In the genomic region with DNA sequence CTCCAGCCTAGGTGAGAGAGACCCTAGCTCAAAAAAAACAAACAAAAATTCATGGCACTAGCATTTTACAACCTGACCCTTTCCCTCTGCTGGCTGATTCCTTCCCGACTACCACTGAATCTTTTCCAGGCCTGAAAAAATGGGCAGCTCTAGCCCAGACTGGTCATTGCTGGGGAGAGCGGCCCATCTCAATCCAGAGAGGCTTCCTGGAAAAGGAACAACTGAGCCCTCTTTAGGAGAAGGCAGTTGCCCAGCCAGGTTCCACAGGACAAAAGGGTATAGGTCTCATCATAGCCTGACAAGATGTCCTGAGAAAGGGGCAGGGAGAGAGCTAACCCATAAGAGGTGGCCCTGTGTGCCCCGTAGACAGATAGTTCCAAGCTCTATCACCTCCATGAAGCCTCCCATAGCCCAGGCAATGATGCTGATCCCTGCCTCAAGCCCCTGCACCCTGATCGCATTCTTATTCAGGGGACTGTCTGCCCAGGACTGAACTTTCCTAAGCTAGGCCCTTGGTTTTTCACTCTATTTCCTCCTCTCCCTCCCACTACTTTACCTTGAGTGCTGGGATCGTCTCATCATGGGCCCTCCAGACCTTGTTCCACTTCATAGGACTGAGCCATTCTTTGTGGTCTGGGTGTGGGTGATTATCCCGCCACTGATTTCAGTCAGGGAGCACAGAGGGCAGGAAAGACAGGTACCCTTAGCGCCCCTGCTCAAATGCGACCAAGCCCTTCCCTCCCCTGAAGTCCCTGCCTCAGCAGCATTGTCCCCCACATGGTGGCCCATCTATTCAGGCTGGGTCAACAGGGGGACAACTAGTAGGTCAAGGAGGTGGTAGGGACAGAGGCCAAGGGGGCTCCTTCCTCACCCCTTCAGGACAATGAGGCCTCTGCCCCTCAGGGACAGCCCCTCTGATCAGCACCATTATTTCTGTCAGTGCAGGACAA, we compare ENCODE assay signal across 25 cellular contexts. TPM values are rescaled to one million over a fixed set of nuclear protein-coding genes. Genes with fewer than 3 reads are reported as not detected.
DNase-seq lines count a peak whose midpoint lies in the region; ATAC-seq and TF ChIP-seq lines count a peak whose summit lies in the region.
"Had no signal": no experiment of that assay in that cellular context is flagged by ENCODE, and none has a peak within 500 bp of the region (broad histone marks: within the 10 kb centered on the region; RNA-seq: fewer than 3 reads in every experiment).

No MANE protein-coding gene starts in this region.

- H4K5ac ChIP-seq in IMR-90 (ENCODE audit: low read depth, low read length): no peak overlapping the region
- H4K5ac ChIP-seq in mesendoderm (ENCODE audit: low read length): no peak overlapping the region

- intact Hi-C loops in IMR-90 (cut with micrococcal nuclease) (no loop called here), esophagus muscularis mucosa (cut with DNase I) (loop anchor here (5.0 kb wide), 1 partner anchor 230 kb away; a partner anchor contains a TSS)

- peak overlapping the region; percentile 31 for H2AK9ac ChIP-seq in IMR-90 (replicated peaks; ENCODE audit: low read depth, low read length, poor library complexity)

- H3K27ac ChIP-seq in IMR-90 (ENCODE audit: insufficient read depth, low read length) (no peak overlapping the region), cingulate gyrus (ENCODE audit: low read depth, low read length) (peak overlapping the region; percentile 97), mesendoderm (ENCODE audit: low read depth, low read length) (no peak overlapping the region), suprapubic skin (no peak overlapping the region), esophagus muscularis mucosa (replicated peaks in 1 of 4) (no peak overlapping the region)
- H3K27ac ChIP-seq: BLaER1 treated with 17β-estradiol and CSF1 and Interleukin-3, amounts not matched to agents 10 nM and 100 nM; tibial artery; VCaP had no signal

- ATAC-seq in IMR-90 (ENCODE audit: low read depth) (no peak), GM21360 (IDR thresholded peaks at IDR 0.05; ENCODE audit: unreplicated experiment) (no peak)

- POLR2A ChIA-PET in IMR-90 (lab: Charles Lee; ENCODE audit: unreplicated experiment): no interaction called here

- H3K79me2 ChIP-seq in mesendoderm (ENCODE audit: control insufficient read depth, insufficient read depth, low read length): no peaks in the 10 kb centered on the region

- H4K20me1 ChIP-seq in IMR-90 (ENCODE audit: insufficient read depth, low read length): no peaks in the 10 kb centered on the region

- H4K8ac ChIP-seq in IMR-90 (ENCODE audit: low read depth in 2 of 2, low read length in 2 of 2) (no peak overlapping the region), mesendoderm (ENCODE audit: low read depth, low read length) (no peak overlapping the region)

- no peak for DNase-seq in IMR-90
- no peak for DNase-seq in mesendoderm
- no peak for DNase-seq in suprapubic skin (ENCODE audit: low spot score in 2 of 2)
- no peak for DNase-seq in D341Med (ENCODE audit: low spot score)
- no peak for DNase-seq in esophagus muscularis mucosa (ENCODE audit: extremely low spot score)
- DNase-seq: activated CD4-positive, alpha-beta T cell treated with anti-CD3 and anti-CD28 coated beads for 48 hours; activated T-cell treated with anti-CD3 and anti-CD28 coated beads, Interleukin-2, amount 50 U/mL, for 24 hours; cerebellar nuclear complex; DMS79 treated with DMSO at 0.1 percent for 48 hours; mucosa of descending colon; NCI-H1092 treated with DMSO at 0.1 percent for 48 hours; NCI-H187; NCI-H2171 treated with DMSO at 0.1 percent for 48 hours; NCI-H510A treated with DMSO at 0.1 percent for 48 hours; NK-92 treated with Interleukin-12 subunit alpha and Interleukin-12 subunit beta, amount 100 ng/mL, for 24 hours; SHP77 treated with DMSO at 0.1 percent for 48 hours; stimulated activated CD4-positive, alpha-beta T cell treated with anti-CD3 and anti-CD28 coated beads, Interleukin-4, amount 100 ng/mL, for 4 hours; stimulated activated naive CD4-positive, alpha-beta T cell; tibial artery had no signal

- no peak for TF ChIP-seq POLR2A in IMR-90 (IDR thresholded peaks at IDR 0.05; ENCODE audit: low read depth, low read length)
- no peak for TF ChIP-seq POLR2A in suprapubic skin (IDR thresholded peaks at IDR 0.05)
- no peak for TF ChIP-seq POLR2A in esophagus muscularis mucosa (IDR thresholded peaks at IDR 0.05; ENCODE audit: low read depth)

- H3K4me3 ChIP-seq in IMR-90 (ENCODE audit: insufficient read depth, low read depth, low read length) (no peak overlapping the region), mesendoderm (ENCODE audit: low read length) (no peak overlapping the region), suprapubic skin (peak overlapping the region; percentile 30), esophagus muscularis mucosa (no peak overlapping the region)
- H3K4me3 ChIP-seq: BLaER1 treated with 17β-estradiol and CSF1 and Interleukin-3, amounts not matched to agents 10 nM and 100 nM; lung; mucosa of descending colon; tibial artery had no signal

- CTCF ChIA-PET in IMR-90 (lab: Yijun Ruan, JAX): interaction anchor here (1.4 to 4.3 kb wide), 2 partner anchors 58 to 63 kb away, joined by 7 to 69 read pairs; no protein-coding TSS in a partner anchor

- in situ Hi-C loops in IMR-90 (cut with MboI; ENCODE audit: low sequenced_read_pairs): loop anchor here (5.0 to 10.0 kb wide), 2 partner anchors 58 to 220 kb away; no protein-coding TSS in a partner anchor

- H3K4me2 ChIP-seq in IMR-90 (ENCODE audit: low read depth, low read length) (no peak overlapping the region), mesendoderm (ENCODE audit: low read length) (no peak overlapping the region)

- no peaks in the 10 kb centered on the region for H3K36me3 ChIP-seq in IMR-90 (ENCODE audit: control insufficient read depth, insufficient read depth, low read length)
- no peaks in the 10 kb centered on the region for H3K36me3 ChIP-seq in mesendoderm (ENCODE audit: control insufficient read depth, insufficient read depth, low read length)
- no peaks in the 10 kb centered on the region for H3K36me3 ChIP-seq in suprapubic skin
- no peaks in the 10 kb centered on the region for H3K36me3 ChIP-seq in esophagus muscularis mucosa
- H3K36me3 ChIP-seq: BLaER1 treated with 17β-estradiol and CSF1 and Interleukin-3, amounts not matched to agents 10 nM and 100 nM; tibial artery had no signal

- H2BK120ac ChIP-seq in IMR-90 (ENCODE audit: low read depth, low read length): no peak overlapping the region
- no peak overlapping the region for H2BK120ac ChIP-seq in mesendoderm (ENCODE audit: low read depth, low read length)

- no peak for TF ChIP-seq EP300 in suprapubic skin (IDR thresholded peaks at IDR 0.05)
- TF ChIP-seq EP300 in esophagus muscularis mucosa (IDR thresholded peaks at IDR 0.05): no peak

- TF ChIP-seq CTCF in IMR-90 (conservative IDR thresholded peaks at IDR 0.05; ENCODE audit: low read depth, low read length) (no peak), suprapubic skin (IDR thresholded peaks at IDR 0.05) (no peak), esophagus muscularis mucosa (IDR thresholded peaks at IDR 0.05) (no peak)

- dilution Hi-C loops in IMR-90 (cut with HindIII; ENCODE audit: low sequenced_read_pairs, unreplicated experiment): no loop called here

- H3K14ac ChIP-seq in IMR-90 (replicated peaks; ENCODE audit: low read depth, low read length): no peak overlapping the region

- H2BK5ac ChIP-seq in IMR-90 (ENCODE audit: low read depth, low read length, poor library complexity, severe bottlenecking): no peak overlapping the region
- H2BK5ac ChIP-seq in mesendoderm (ENCODE audit: low read length): no peak overlapping the region

- no peak overlapping the region for H2BK15ac ChIP-seq in IMR-90 (ENCODE audit: low read depth, low read length)
- no peak overlapping the region for H2BK15ac ChIP-seq in mesendoderm (replicated peaks; ENCODE audit: low read depth)

- 83% methylated on average over 2 of the region's 8 CpGs; no CpG with 5 or more reads in 1 of the 2 experiments for WGBS in IMR-90 (ENCODE audit: extremely low coverage in 2 of 2, insufficient read length in 1 of 2), 2 experiments
- WGBS in mesendoderm (ENCODE audit: extremely low coverage, insufficient coverage, low lambda C conversion rate): no CpG with 5 or more reads among the region's 8 CpGs
- 90% methylated on average over 8 of the region's 8 CpGs for WGBS in suprapubic skin
- WGBS in esophagus muscularis mucosa: 98% methylated on average over 7 of the region's 8 CpGs

- H3K9me3 ChIP-seq in IMR-90 (ENCODE audit: control insufficient read depth, insufficient read depth, low read length) (no peaks in the 10 kb centered on the region), suprapubic skin (no peaks in the 10 kb centered on the region), esophagus muscularis mucosa (no peaks in the 10 kb centered on the region)
- H3K9me3 ChIP-seq: BLaER1 treated with 17β-estradiol and CSF1 and Interleukin-3, amounts not matched to agents 10 nM and 100 nM; mucosa of descending colon; tibial artery had no signal

- peak overlapping the region; percentile 23 for H2AFZ ChIP-seq in IMR-90 (replicated peaks; ENCODE audit: low read length, poor library complexity)

- H2AK5ac ChIP-seq in IMR-90 (ENCODE audit: low read depth, low read length) (no peak overlapping the region), mesendoderm (ENCODE audit: low read length) (no peak overlapping the region)

- no peak overlapping the region for H4K91ac ChIP-seq in IMR-90 (ENCODE audit: insufficient read depth, low read depth, low read length)

- H3K18ac ChIP-seq in IMR-90 (ENCODE audit: low read depth, low read length) (no peak overlapping the region), mesendoderm (ENCODE audit: low read length) (no peak overlapping the region)

- H2BK20ac ChIP-seq in IMR-90 (ENCODE audit: low read depth, low read length): no peak overlapping the region

- BruUV-seq in IMR-90 (replicated peaks; lab: Mats Ljungman, UMichigan): no TSS peak

- no peak overlapping the region for H3K4ac ChIP-seq in IMR-90 (ENCODE audit: low read depth, low read length)
- H3K4ac ChIP-seq in mesendoderm (ENCODE audit: low read depth, low read length): no peak overlapping the region

- H3K79me1 ChIP-seq in IMR-90 (ENCODE audit: low read depth in 1 of 2, low read length in 2 of 2): no peaks in the 10 kb centered on the region
- no peaks in the 10 kb centered on the region for H3K79me1 ChIP-seq in mesendoderm (ENCODE audit: low read length)

- H3K4me1 ChIP-seq in IMR-90 (ENCODE audit: control insufficient read depth, insufficient read depth, low read length) (no peaks in the 10 kb centered on the region), mesendoderm (ENCODE audit: control insufficient read depth, low read depth, low read length) (peaks cover 14% of the 10 kb centered on the region), suprapubic skin (peaks cover 7% of the 10 kb centered on the region), esophagus muscularis mucosa (peaks cover 0 to 16% (median 11%) of the 10 kb centered on the region in 4 donors)

- H3K56ac ChIP-seq in IMR-90 (ENCODE audit: extremely low read depth, insufficient read depth, low read length) (no peak overlapping the region), mesendoderm (ENCODE audit: low read length) (peak overlapping the region; percentile 84)

- H3K9ac ChIP-seq in IMR-90 (ENCODE audit: low read depth, low read length): no peak overlapping the region
- H3K9ac ChIP-seq in mesendoderm (ENCODE audit: low read length): peak overlapping the region; percentile 65
- H3K9ac ChIP-seq: BLaER1 treated with 17β-estradiol and CSF1 and Interleukin-3, amounts not matched to agents 10 nM and 100 nM had no signal

- no peak for TF ChIP-seq RAD21 in IMR-90 (IDR thresholded peaks at IDR 0.05; ENCODE audit: low read length)

- H3K27me3 ChIP-seq in IMR-90 (ENCODE audit: control insufficient read depth, insufficient read depth, low read length): peaks cover 62% of the 10 kb centered on the region
- H3K27me3 ChIP-seq in mesendoderm (ENCODE audit: insufficient read depth, low read length, poor library complexity): no peaks in the 10 kb centered on the region
- H3K27me3 ChIP-seq in suprapubic skin: peaks cover 62% of the 10 kb centered on the region
- peaks cover 0 to 65% (median 22%) of the 10 kb centered on the region in 4 donors for H3K27me3 ChIP-seq in esophagus muscularis mucosa

- H3K23ac ChIP-seq in IMR-90 (ENCODE audit: low read depth, low read length) (no peak overlapping the region; the same call in 1 of the 2 replicates), mesendoderm (ENCODE audit: low read length) (peak overlapping the region; percentile 90)

- H3K9me1 ChIP-seq in IMR-90 (ENCODE audit: insufficient read depth, low read length): peaks cover 3% of the 10 kb centered on the region; the same call in 1 of the 2 replicates

RNA-seq across cellular contexts. Expression of a gene that starts 18.2 kb away (rescaled TPM):
- total RNA-seq in IMR-90 (2012; rRNA removed) (not detected in 2 replicates), suprapubic skin (10 to 100 TPM in 1 of 4 donors, 1 to 10 TPM in 3; 7.4 to 14.8 (median 8.1) TPM), esophagus muscularis mucosa (not detected)
- not detected in 2 replicates for polyA plus RNA-seq in IMR-90 (2012; rRNA removed)
- polyA plus RNA-seq in IMR-90 (2012; cell fraction: cytosol; rRNA removed): not detected in 2 replicates
- polyA plus RNA-seq in IMR-90 (2012; cell fraction: nucleus; rRNA removed; ENCODE audit: low replicate concordance): not detected in 2 replicates
- polyA plus RNA-seq in mesendoderm (2013, experiment 1 of 2): 0.88 TPM
- polyA plus RNA-seq in mesendoderm (2013, experiment 2 of 2): 0.97 TPM
- total RNA-seq: mucosa of descending colon, posterior vena cava had no signal
- polyA plus RNA-seq: lung had no signal

RNA-seq across cellular contexts. Expression of a gene that starts 48.9 kb away (rescaled TPM):
- not detected in 2 replicates for total RNA-seq in IMR-90 (2012; rRNA removed)
- polyA plus RNA-seq in IMR-90 (2012; rRNA removed): 0.75 and 0.79 TPM in 2 replicates
- polyA plus RNA-seq in IMR-90 (2012; cell fraction: cytosol; rRNA removed): 1.5 TPM in 1 of 2 replicates, not detected in the other
- polyA plus RNA-seq in IMR-90 (2012; cell fraction: nucleus; rRNA removed; ENCODE audit: low replicate concordance): not detected in 2 replicates
- polyA plus RNA-seq in mesendoderm (2013, experiment 1 of 2): 3.5 TPM
- polyA plus RNA-seq in mesendoderm (2013, experiment 2 of 2): 4.0 TPM
- total RNA-seq in suprapubic skin: not detected
- total RNA-seq in esophagus muscularis mucosa: not detected
- total RNA-seq: lung, posterior vena cava had no signal

RNA-seq across cellular contexts. Expression of a gene that starts 49.1 kb away (rescaled TPM):
- total RNA-seq in IMR-90 (2012; rRNA removed): 595 and 637 TPM in 2 replicates
- 293 and 313 TPM in 2 replicates for polyA plus RNA-seq in IMR-90 (2012; rRNA removed)
- polyA plus RNA-seq in IMR-90 (2012; cell fraction: cytosol; rRNA removed): 159 and 216 TPM in 2 replicates
- polyA plus RNA-seq in IMR-90 (2012; cell fraction: nucleus; rRNA removed; ENCODE audit: low replicate concordance): 89.8 and 167 TPM in 2 replicates
- polyA plus RNA-seq in mesendoderm (2013, experiment 1 of 2): 373 TPM
- 377 TPM for polyA plus RNA-seq in mesendoderm (2013, experiment 2 of 2)
- 100 to 1,000 TPM in 3 of 4 donors, 10 to 100 TPM in 1; 91.4 to 198 (median 149) TPM for total RNA-seq in suprapubic skin
- total RNA-seq in esophagus muscularis mucosa: 100 to 1,000 TPM; 172 to 241 (median 222) TPM
